Comparison of ENCODE assay signal across 15 cellular contexts in the genomic region with DNA sequence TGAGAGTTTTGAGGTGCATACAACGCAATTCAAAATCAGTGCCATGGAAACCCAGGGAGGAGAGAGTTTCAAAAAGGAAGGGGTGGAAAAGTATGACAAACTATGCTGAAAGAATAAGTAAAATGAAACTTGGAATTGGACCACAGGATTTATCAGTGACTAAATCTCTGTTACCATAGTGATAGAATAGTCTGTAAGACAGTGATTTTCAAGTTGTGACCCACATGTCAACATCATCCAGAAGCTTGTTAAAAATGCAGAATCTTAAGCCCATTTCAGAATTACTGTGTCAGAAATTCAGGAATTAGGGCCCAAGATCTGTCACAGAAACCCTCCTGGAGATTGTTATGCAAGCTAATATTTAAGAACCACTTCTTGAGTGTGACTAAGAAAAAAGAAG.
"Had no signal": no experiment of that assay in that cellular context is flagged by ENCODE, and none has a peak within 500 bp of the region (broad histone marks: within the 10 kb centered on the region; RNA-seq: fewer than 3 reads in every experiment).

No MANE protein-coding gene starts in this region.

- H3K4me3 ChIP-seq: esophagus squamous epithelium, gastrocnemius medialis, left lung, pancreas had no signal

- ATAC-seq: activated CD8-positive, alpha-beta T cell treated with anti-CD3 and anti-CD28 coated beads for 36 hours; gastrocnemius medialis; left lung; naive thymus-derived CD4-positive, alpha-beta T cell; pancreas; sciatic nerve; stimulated activated effector memory CD8-positive, alpha-beta T cell treated with anti-CD3 and anti-CD28 coated beads, Interleukin-12 subunit alpha, Interleukin-12 subunit beta, amount 100 ng/mL, for 72 hours had no signal

- DNase-seq: activated CD4-positive, alpha-beta T cell treated with anti-CD3 and anti-CD28 coated beads, Interleukin-2, amount 10 ng/mL, durations not matched to agents 24 days and 14 days; activated CD8-positive, alpha-beta T cell treated with anti-CD3 and anti-CD28 coated beads for 36 hours; activated naive CD4-positive, alpha-beta T cell treated with Interleukin-2 at 50 U/mL for 16 hours; activated naive CD8-positive, alpha-beta T cell treated with anti-CD3 and anti-CD28 coated beads, Interleukin-2, amount 10 ng/mL, durations not matched to agents 7 days and 5 days; activated T-cell treated with anti-CD3 and anti-CD28 coated beads, Interleukin-2, amount 50 U/mL, for 1 hour; brain microvascular endothelial cell; effector CD8-positive, alpha-beta T cell; esophagus squamous epithelium; gastrocnemius medialis; left lung; naive thymus-derived CD4-positive, alpha-beta T cell; pancreas; stimulated activated CD4-positive, alpha-beta T cell treated with anti-CD3 and anti-CD28 coated beads, Interleukin-4, amount 100 ng/mL, for 24 hours had no signal

- H3K36me3 ChIP-seq: brain microvascular endothelial cell, esophagus squamous epithelium, gastrocnemius medialis, left lung, pancreas had no signal

- H3K27me3 ChIP-seq: brain microvascular endothelial cell, esophagus squamous epithelium, gastrocnemius medialis, left lung, pancreas had no signal

- H3K4me1 ChIP-seq: gastrocnemius medialis, left lung, pancreas had no signal

- H3K9me3 ChIP-seq: esophagus squamous epithelium, gastrocnemius medialis, left lung, pancreas had no signal

- H3K27ac ChIP-seq: brain microvascular endothelial cell, gastrocnemius medialis, left lung, pancreas had no signal
